In the genomic region with DNA sequence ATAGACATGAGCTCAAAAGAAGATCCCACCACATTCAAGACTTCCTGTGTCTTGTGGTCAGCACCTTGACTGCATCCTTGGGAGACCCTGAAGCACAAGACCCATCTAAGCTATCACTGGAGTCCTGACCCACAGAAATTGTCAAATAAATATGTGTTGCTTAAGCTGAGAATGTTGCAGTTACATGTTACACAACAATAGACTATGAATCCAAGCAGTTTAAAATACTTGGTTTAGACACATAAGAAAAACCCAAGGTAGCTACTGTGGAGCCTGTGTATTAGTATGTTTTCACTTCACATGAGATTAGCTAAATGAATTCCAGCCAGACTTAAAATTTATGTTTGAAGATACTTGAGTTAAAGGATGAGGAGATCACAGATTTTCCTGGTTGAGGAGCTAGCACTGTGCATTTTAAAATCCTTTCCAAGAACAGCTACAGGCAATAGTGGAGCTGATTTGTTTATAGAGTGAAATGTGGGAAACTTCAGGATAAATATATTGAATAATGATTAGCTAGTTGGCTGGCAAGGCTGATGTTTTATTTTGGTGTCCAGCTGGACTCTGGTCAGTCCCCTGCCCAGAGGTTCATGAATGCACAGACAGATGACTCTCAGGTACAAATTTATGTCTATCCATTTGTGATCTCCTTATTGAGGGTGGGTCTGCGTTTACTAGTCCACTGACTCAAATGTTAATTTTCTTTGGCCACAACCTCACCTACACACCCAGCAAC, we compare ENCODE assay signal across 11 cellular contexts.
"Had no signal": no experiment of that assay in that cellular context is flagged by ENCODE, and none has a peak within 500 bp of the region (broad histone marks: within the 10 kb centered on the region; RNA-seq: fewer than 3 reads in every experiment).

No MANE protein-coding gene starts in this region.

- H3K9me3 ChIP-seq: HAP-1 had no signal

- H3K36me3 ChIP-seq: HAP-1 had no signal

- H3K4me2 ChIP-seq: GM23338 had no signal

- H3K27ac ChIP-seq: GM23248 had no signal

- H2AFZ ChIP-seq: GM23248, GM23338 had no signal

- ATAC-seq: GM23338, HCT116 had no signal

- H3K4me1 ChIP-seq: HAP-1 had no signal

- FAIRE-seq: H1, H54 had no signal

- DNase-seq: GM23248, GOT3, H7, H9, HCEC 1CT, HFFc6 had no signal

- H3K9ac ChIP-seq: GM23248 had no signal

- H3K4me3 ChIP-seq: GM23248, GM23338, HAP-1 had no signal
